In the genomic region with DNA sequence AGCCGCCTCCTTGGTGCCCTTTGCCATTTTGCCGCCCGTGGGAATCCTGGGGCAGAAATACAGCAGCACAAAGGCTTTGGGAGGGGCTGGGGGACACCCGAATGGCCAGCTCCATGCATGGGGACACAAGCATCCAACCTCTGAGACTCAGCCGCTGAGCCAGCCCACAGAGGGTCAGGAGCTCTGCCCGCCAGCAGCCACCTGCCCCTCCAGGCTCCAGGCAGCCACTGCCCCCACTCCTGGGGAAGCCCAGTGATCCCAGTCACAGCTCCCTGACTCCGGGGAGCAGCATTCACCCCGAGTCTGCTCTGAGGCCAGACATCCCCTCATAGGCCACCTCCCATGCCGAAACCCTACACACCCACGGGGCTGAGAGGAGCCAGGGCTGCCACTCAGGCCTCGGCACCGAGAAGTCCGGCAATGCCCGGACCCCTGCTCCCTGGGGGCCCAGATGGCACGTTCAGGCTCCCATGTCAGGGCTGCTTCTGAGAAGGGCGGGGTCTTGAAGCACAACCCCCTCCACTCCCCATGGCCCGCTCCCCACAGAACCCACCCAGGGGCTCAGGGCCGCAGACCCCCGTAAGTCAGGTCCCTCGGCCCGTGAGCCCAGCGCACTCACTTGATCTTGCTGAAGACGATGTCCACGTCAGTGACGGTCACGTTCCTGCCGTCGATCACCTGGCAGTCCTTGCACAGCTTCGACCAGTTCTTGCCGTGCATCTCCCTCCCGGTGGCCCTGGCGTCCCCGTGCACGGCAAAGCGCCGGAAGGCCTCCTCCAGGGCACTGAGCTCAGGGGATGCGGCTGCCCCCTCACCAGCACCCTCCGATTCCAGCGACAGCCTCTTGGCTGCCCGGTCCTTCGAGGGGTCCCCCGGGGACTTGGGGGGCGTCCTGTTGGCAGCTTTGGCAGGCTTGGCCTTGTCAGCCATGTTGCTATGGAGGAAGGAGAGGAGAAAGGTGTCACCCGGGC, we compare ENCODE assay signal across 1 cellular context.
TF ChIP-seq lines count a peak whose summit lies in the region.

No MANE protein-coding gene starts in this region.

TF ChIP-seq in GM23338, 12 proteins besides CTCF, POLR2A, EP300 and RAD21 (continued from another document):
- TF ChIP-seq, protein P1, sequence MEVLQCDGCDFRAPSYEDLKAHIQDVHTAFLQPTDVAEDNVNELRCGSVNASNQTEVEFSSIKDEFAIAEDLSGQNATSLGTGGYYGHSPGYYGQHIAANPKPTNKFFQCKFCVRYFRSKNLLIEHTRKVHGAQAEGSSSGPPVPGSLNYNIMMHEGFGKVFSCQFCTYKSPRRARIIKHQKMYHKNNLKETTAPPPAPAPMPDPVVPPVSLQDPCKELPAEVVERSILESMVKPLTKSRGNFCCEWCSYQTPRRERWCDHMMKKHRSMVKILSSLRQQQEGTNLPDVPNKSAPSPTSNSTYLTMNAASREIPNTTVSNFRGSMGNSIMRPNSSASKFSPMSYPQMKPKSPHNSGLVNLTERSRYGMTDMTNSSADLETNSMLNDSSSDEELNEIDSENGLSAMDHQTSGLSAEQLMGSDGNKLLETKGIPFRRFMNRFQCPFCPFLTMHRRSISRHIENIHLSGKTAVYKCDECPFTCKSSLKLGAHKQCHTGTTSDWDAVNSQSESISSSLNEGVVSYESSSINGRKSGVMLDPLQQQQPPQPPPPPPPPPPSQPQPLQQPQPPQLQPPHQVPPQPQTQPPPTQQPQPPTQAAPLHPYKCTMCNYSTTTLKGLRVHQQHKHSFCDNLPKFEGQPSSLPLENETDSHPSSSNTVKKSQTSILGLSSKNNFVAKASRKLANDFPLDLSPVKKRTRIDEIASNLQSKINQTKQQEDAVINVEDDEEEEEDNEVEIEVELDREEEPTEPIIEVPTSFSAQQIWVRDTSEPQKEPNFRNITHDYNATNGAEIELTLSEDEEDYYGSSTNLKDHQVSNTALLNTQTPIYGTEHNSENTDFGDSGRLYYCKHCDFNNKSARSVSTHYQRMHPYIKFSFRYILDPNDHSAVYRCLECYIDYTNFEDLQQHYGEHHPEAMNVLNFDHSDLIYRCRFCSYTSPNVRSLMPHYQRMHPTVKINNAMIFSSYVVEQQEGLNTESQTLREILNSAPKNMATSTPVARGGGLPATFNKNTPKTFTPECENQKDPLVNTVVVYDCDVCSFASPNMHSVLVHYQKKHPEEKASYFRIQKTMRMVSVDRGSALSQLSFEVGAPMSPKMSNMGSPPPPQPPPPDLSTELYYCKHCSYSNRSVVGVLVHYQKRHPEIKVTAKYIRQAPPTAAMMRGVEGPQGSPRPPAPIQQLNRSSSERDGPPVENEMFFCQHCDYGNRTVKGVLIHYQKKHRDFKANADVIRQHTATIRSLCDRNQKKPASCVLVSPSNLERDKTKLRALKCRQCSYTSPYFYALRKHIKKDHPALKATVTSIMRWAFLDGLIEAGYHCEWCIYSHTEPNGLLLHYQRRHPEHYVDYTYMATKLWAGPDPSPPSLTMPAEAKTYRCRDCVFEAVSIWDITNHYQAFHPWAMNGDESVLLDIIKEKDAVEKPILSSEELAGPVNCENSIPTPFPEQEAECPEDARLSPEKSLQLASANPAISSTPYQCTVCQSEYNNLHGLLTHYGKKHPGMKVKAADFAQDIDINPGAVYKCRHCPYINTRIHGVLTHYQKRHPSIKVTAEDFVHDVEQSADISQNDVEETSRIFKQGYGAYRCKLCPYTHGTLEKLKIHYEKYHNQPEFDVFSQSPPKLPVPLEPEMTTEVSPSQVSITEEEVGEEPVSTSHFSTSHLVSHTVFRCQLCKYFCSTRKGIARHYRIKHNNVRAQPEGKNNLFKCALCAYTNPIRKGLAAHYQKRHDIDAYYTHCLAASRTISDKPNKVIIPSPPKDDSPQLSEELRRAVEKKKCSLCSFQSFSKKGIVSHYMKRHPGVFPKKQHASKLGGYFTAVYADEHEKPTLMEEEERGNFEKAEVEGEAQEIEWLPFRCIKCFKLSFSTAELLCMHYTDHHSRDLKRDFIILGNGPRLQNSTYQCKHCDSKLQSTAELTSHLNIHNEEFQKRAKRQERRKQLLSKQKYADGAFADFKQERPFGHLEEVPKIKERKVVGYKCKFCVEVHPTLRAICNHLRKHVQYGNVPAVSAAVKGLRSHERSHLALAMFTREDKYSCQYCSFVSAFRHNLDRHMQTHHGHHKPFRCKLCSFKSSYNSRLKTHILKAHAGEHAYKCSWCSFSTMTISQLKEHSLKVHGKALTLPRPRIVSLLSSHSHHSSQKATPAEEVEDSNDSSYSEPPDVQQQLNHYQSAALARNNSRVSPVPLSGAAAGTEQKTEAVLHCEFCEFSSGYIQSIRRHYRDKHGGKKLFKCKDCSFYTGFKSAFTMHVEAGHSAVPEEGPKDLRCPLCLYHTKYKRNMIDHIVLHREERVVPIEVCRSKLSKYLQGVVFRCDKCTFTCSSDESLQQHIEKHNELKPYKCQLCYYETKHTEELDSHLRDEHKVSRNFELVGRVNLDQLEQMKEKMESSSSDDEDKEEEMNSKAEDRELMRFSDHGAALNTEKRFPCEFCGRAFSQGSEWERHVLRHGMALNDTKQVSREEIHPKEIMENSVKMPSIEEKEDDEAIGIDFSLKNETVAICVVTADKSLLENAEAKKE (CRISPR knock-in tag; IDR thresholded peaks at IDR 0.05), result no peak
- no peak for TF ChIP-seq CREB1 (CRISPR knock-in tag; IDR thresholded peaks at IDR 0.05; ENCODE audit: low read depth)
